In the genomic region with DNA sequence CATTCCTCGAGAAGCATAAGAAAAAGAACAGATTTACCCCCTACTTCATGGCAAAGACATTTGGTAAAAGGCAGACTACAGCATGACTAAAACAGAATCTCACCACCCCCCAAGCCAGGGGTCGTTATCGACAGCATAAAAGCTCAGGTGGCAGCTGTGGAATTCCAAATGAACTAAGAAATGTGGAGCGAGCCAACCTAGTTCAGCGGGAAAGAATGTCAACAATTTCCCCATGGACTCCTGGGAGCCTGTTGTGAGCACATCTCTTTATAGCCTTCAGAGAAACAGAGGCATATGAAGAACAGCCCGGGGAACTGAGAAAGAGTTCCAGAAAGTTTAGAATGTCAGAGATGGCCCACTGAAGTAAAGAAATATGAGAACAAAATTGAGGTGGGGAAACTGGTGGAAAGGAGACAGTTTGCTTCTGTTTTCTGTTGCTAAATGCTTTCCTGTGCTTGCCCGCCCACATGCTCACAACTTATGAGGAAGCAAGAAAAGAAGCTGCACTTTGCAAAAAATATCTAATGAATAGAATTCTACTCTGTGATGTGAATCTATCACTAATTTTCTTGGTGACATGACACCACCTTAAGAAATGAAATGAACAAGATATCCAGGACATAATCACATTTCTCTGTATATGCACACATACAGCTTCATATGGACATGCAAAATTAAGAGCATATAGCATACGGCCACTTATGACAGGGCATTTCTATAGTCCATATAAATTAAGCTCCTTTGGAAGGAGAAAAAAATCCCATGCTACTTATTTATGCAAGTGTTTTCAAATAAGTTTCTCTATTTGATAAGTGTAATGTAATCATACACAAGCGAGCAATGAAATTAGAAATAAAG, we compare ENCODE assay signal across 10 cellular contexts.
DNase-seq lines count a peak whose midpoint lies in the region; ATAC-seq and TF ChIP-seq lines count a peak whose summit lies in the region.
"Had no signal": no experiment of that assay in that cellular context is flagged by ENCODE, and none has a peak within 500 bp of the region (broad histone marks: within the 10 kb centered on the region; RNA-seq: fewer than 3 reads in every experiment).

No MANE protein-coding gene starts in this region.

- H3K79me2 ChIP-seq in osteoblast (ENCODE audit: insufficient read depth, low read length): no peaks in the 10 kb centered on the region

- H2AFZ ChIP-seq in osteoblast (ENCODE audit: low read length): no peak overlapping the region

- H3K9me3 Mint-ChIP-seq in Calu3 (ENCODE audit: low read depth, unreplicated experiment): peaks cover 2% of the 10 kb centered on the region

- H3K27ac ChIP-seq in osteoblast (ENCODE audit: low read depth, low read length) (peak overlapping the region; percentile 89), coronary artery (peak overlapping the region in 1 of 2 donors; percentile 18)

- CTCF ChIA-PET in Calu3 (lab: Charles Lee): interaction anchor here (1.8 kb wide), 1 partner anchor 345 kb away, joined by 10 read pairs; no protein-coding TSS in a partner anchor

- no peaks in the 10 kb centered on the region for H4K20me1 ChIP-seq in osteoblast (ENCODE audit: insufficient read depth, low read length)

- H3K4me3 ChIP-seq in osteoblast (ENCODE audit: insufficient read depth, low read length) (no peak overlapping the region), coronary artery (no peak overlapping the region)

- peaks cover 19% of the 10 kb centered on the region for H3K4me1 ChIP-seq in osteoblast (ENCODE audit: insufficient read depth, low read length)

- no TSS peak for BruUV-seq in Calu3 (replicated peaks; lab: Mats Ljungman, UMichigan)

- H3K36me3 Mint-ChIP-seq in Calu3 (ENCODE audit: insufficient read depth, unreplicated experiment): no peaks in the 10 kb centered on the region

- no peaks in the 10 kb centered on the region for H3K27me3 Mint-ChIP-seq in Calu3 (ENCODE audit: unreplicated experiment)

- intact Hi-C loops in Calu3 (cut with micrococcal nuclease; ENCODE audit: unreplicated experiment): loop anchor here (1.0 to 5.0 kb wide), 2 partner anchors 77 to 345 kb away; no protein-coding TSS in a partner anchor

- no peak overlapping the region for H3K4me3 Mint-ChIP-seq in Calu3 (ENCODE audit: low read depth, unreplicated experiment)

- peaks cover 23% of the 10 kb centered on the region for H3K4me1 Mint-ChIP-seq in Calu3 (ENCODE audit: low read depth, unreplicated experiment)

- no peak for ATAC-seq in HG02642 (IDR thresholded peaks at IDR 0.05; ENCODE audit: poor library complexity, unreplicated experiment)

- TF ChIP-seq CTCF in Calu3 (IDR thresholded peaks at IDR 0.05; ENCODE audit: unreplicated experiment) (no peak), osteoblast (IDR thresholded peaks at IDR 0.05; ENCODE audit: extremely low read depth, low read depth, low read length) (no peak), coronary artery (IDR thresholded peaks at IDR 0.05) (no peak)

- H3K27ac Mint-ChIP-seq in Calu3 (ENCODE audit: unreplicated experiment): peak overlapping the region; percentile 23

- peak overlapping the region; percentile 51 for H3K4me2 ChIP-seq in osteoblast (ENCODE audit: insufficient read depth, low read length)

- H3K9me3 ChIP-seq in osteoblast (ENCODE audit: low read depth, low read length): no peaks in the 10 kb centered on the region

- H3K27me3 ChIP-seq in osteoblast (ENCODE audit: insufficient read depth, low read length): no peaks in the 10 kb centered on the region

- no peaks in the 10 kb centered on the region for H3K36me3 ChIP-seq in osteoblast (ENCODE audit: insufficient read depth, low read length)

- DNase-seq in Calu3 (peak; percentile 6), NOMO-1 (lab: John Stamatoyannopoulos, UW; ENCODE audit: unreplicated experiment in 2 of 2) (peak; percentile 53 to 62), fibroblast of gingiva (ENCODE audit: low read depth) (peak; percentile 55), osteoblast (ENCODE audit: insufficient read length, low spot score, missing footprints) (peak; percentile 65), HUDEP-2 (lab: John Stamatoyannopoulos, UW; ENCODE audit: unreplicated experiment in 76 of 76) (no peak), coronary artery (ENCODE audit: low spot score) (no peak), NCI-H69 (lab: John Stamatoyannopoulos, UW) (no peak)
- DNase-seq: activated gamma-delta T cell treated with Interleukin-2 at 50 U/mL for 16 hours, KBM-7 had no signal

Comparison
In these comparisons a context has a peak if more than half of its experiments do, and no peak if none do; other contexts are left out.
1. DNase-seq: peak in Calu3 (single experiment), NOMO-1 (2 of 2), fibroblast of gingiva (single experiment) and osteoblast (single experiment); none in HUDEP-2 (0 of 76), coronary artery (single experiment) and NCI-H69 (single experiment).